11 cellular contexts compared by ENCODE assay signal in the genomic region with DNA sequence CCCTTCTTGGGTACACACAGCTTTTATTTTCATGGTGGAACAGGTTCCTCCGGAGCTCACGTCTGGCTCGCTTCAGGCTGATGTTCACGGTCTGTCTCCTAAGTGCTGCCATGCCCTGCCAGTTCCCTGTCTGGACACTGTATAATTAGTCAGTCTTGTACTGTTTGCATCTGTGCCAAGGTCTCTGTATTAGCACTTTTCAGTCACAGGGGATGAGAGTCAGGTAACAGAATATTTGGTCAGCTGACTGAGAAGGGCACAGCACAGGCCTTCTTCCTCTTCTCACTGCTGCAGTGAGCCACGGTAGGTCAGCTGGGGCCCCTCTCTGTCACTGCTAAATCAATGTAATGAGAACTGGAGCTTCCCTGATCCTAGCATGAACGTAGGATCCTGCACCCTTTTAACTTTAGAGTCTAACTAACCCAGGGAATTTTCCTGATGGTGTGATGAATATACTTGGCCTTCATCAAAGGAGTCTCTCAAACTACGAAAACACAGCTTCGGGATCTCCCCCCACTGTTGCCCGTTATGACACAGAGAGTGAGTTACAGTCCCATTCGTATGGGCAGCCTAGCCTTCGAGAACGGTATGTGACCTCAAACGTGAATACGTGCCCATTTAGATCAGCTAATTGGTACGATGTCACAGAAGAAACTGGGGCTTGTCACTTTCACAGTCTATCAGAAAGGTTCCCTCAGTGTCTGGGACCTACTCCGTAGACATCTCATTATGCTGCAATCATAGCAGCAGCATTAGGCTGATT.
DNase-seq lines count a peak whose midpoint lies in the region; ATAC-seq and TF ChIP-seq lines count a peak whose summit lies in the region.
"Had no signal": no experiment of that assay in that cellular context is flagged by ENCODE, and none has a peak within 500 bp of the region (broad histone marks: within the 10 kb centered on the region; RNA-seq: fewer than 3 reads in every experiment).

No MANE protein-coding gene starts in this region.

- WGBS in psoas muscle, 3 donors: 26 to 55% (median 33%) methylated on average over 16 of the region's 16 CpGs

- H3K9me3 ChIP-seq in psoas muscle: no peaks in the 10 kb centered on the region
- no peaks in the 10 kb centered on the region for H3K9me3 ChIP-seq in MG63
- H3K9me3 ChIP-seq: suprapubic skin had no signal

- intact Hi-C loops in psoas muscle (cut with DNase I): no loop called here

- H3K36me3 ChIP-seq in psoas muscle (ENCODE audit: insufficient read depth in 1 of 2, low read depth in 1 of 2): no peaks in the 10 kb centered on the region
- H3K36me3 ChIP-seq in MG63: no peaks in the 10 kb centered on the region
- H3K36me3 ChIP-seq: neural progenitor cell, suprapubic skin had no signal

- TF ChIP-seq CTCF in astrocyte of the spinal cord (IDR thresholded peaks at IDR 0.05; ENCODE audit: low read depth, low read length): no peak
- no peak for TF ChIP-seq CTCF in psoas muscle (IDR thresholded peaks at IDR 0.05)

- H3K27me3 ChIP-seq in psoas muscle (ENCODE audit: insufficient read depth in 3 of 3, low read length in 2 of 3): no peaks in the 10 kb centered on the region
- H3K27me3 ChIP-seq in MG63: no peaks in the 10 kb centered on the region
- H3K27me3 ChIP-seq: neural progenitor cell, suprapubic skin had no signal

- H3K4me1 ChIP-seq in psoas muscle: no peaks in the 10 kb centered on the region
- H3K4me1 ChIP-seq: suprapubic skin had no signal

- DNase-seq in LHCN-M2 (ENCODE audit: low read depth) (peak; percentile 77), NCI-H2196 treated with DMSO at 0.1 percent for 48 hours (lab: John Stamatoyannopoulos, UW; ENCODE audit: unreplicated experiment) (peak; percentile 81), astrocyte of the spinal cord (ENCODE audit: low read depth, low spot score) (peak; percentile 36), psoas muscle (peak in 1 of 2 donors; percentile 50), HuH-7 (ENCODE audit: low spot score) (no peak), MG63 (no peak)
- DNase-seq: T-helper 9 cell had no signal

- ATAC-seq in psoas muscle (peak; percentile 70 to 94 (median 82)), HG03280 (IDR thresholded peaks at IDR 0.05; ENCODE audit: unreplicated experiment) (no peak), HG02852 (IDR thresholded peaks at IDR 0.05; ENCODE audit: unreplicated experiment) (no peak)

- H3K27ac ChIP-seq in psoas muscle: peak overlapping the region; percentile 27
- H3K27ac ChIP-seq: neural progenitor cell, suprapubic skin had no signal

- in situ Hi-C loops in astrocyte of the spinal cord (cut with HindIII; ENCODE audit: low sequenced_read_pairs): no loop called here

- H3K4me3 ChIP-seq in astrocyte of the spinal cord (ENCODE audit: low read depth, low read length) (no peak overlapping the region), psoas muscle (no peak overlapping the region), MG63 (no peak overlapping the region)
- H3K4me3 ChIP-seq: neural progenitor cell, suprapubic skin had no signal

Comparison
In these comparisons a context has a peak if more than half of its experiments do, and no peak if none do; other contexts are left out.
1. DNase-seq: peak in LHCN-M2 (single experiment), NCI-H2196 treated with DMSO at 0.1 percent for 48 hours (single experiment) and astrocyte of the spinal cord (single experiment); none in HuH-7 (single experiment) and MG63 (single experiment).
2. ATAC-seq: peak in psoas muscle (4 of 4); none in HG03280 (single experiment) and HG02852 (single experiment).